In the genomic region with DNA sequence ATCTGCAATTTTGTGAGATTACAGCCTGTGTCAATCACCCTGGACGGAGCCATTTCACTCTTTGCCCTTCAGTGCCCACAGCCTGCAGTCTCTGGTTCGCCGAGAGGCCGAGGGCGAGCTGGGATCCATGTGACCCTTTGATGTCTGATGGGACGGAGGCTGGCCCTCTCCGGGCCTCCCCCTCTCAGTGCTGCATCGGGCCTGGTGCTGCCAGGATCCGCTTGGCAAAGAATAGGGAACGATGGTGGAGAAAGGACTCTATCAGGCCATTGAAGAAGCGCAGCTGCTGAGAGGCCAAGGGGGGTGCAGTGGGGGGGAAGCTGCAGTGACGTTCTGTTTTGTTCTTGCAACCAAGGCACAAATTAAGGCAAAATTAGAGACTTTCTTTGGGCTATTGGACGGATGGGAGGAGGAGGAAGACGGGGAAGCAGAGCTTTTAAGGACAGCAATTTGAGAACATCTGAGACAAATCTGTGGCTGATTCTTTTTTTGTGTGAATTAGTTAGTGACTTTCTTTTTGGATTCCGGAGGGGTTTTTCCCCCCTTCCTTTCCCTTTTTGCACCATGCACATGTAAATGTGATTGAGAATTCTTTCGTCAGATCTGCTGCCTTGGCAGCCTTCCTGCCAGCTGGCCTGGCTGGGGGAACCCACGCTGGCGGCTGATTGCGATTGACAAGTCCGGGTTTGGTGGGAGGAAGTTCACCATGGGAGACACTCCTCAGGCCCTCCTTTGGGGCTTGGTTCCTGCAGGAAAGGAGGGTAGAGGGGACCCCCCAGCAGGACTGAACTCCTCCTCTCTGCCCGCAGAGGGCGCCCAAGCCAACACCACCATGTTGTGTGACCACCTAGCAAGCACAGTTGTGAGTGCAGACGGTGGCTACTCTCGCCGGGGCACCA, we compare ENCODE assay signal across 12 cellular contexts.
DNase-seq lines count a peak whose midpoint lies in the region; TF ChIP-seq lines count a peak whose summit lies in the region.
"Had no signal": no experiment of that assay in that cellular context is flagged by ENCODE, and none has a peak within 500 bp of the region (broad histone marks: within the 10 kb centered on the region; RNA-seq: fewer than 3 reads in every experiment).

No MANE protein-coding gene starts in this region.

- peak overlapping the region; percentile 14 for H3K27ac ChIP-seq in endodermal cell (ENCODE audit: low read depth, low read length)
- no peak overlapping the region for H3K27ac ChIP-seq in uterus
- H3K27ac ChIP-seq: upper lobe of right lung had no signal

- H3K4me3 Mint-ChIP-seq in endodermal cell, result no peak overlapping the region
- H3K4me3 Mint-ChIP-seq in progenitor cell of endocrine pancreas (ENCODE audit: low read depth), result no peak overlapping the region

- H3K36me3 Mint-ChIP-seq in endodermal cell (ENCODE audit: low read depth) (no peaks in the 10 kb centered on the region), progenitor cell of endocrine pancreas (ENCODE audit: insufficient read depth) (no peaks in the 10 kb centered on the region)

- peaks cover 4% of the 10 kb centered on the region for H3K4me1 Mint-ChIP-seq in endodermal cell
- no peaks in the 10 kb centered on the region for H3K4me1 Mint-ChIP-seq in progenitor cell of endocrine pancreas (ENCODE audit: low read depth)

- H3K27me3 ChIP-seq in endodermal cell (ENCODE audit: control insufficient read depth, insufficient read depth, low read length, poor library complexity, severe bottlenecking) (no peaks in the 10 kb centered on the region), uterus (no peaks in the 10 kb centered on the region)

- DNase-seq in NCI-H748 (lab: John Stamatoyannopoulos, UW; ENCODE audit: unreplicated experiment) (peak; percentile 21), NCI-H748 treated with DMSO at 0.1 percent for 48 hours (lab: John Stamatoyannopoulos, UW) (no peak), LNCaP clone FGC (ENCODE audit: low read depth) (no peak), endodermal cell (peak; percentile 91), progenitor cell of endocrine pancreas (ENCODE audit: low spot score, unreplicated experiment) (no peak), NCI-H446 treated with DMSO at 0.1 percent for 48 hours (lab: John Stamatoyannopoulos, UW) (no peak), uterus (no peak)
- DNase-seq in stimulated activated naive CD4-positive, alpha-beta T cell treated with Interleukin-2 at 50 U/mL for 16 hours (lab: John Stamatoyannopoulos, UW), result no peak
- DNase-seq: activated CD4-positive, CD25-positive, alpha-beta regulatory T cell; stimulated activated CD4-positive, alpha-beta T cell treated with anti-CD3 and anti-CD28 coated beads, Interleukin-2, amount 100 ng/mL, for 48 hours; upper lobe of right lung had no signal

- H3K27ac Mint-ChIP-seq in endodermal cell (no peak overlapping the region), progenitor cell of endocrine pancreas (no peak overlapping the region)
- H3K27ac Mint-ChIP-seq: activated naive CD4-positive, alpha-beta T cell treated with anti-CD3 and anti-CD28 coated beads, Interleukin-2, amount 50 U/mL, for 72 hours had no signal

- H3K36me3 ChIP-seq in endodermal cell (ENCODE audit: control insufficient read depth, insufficient read depth, low read length) (no peaks in the 10 kb centered on the region), uterus (no peaks in the 10 kb centered on the region)
- H3K36me3 ChIP-seq: upper lobe of right lung had no signal

- no peaks in the 10 kb centered on the region for H3K27me3 Mint-ChIP-seq in endodermal cell (ENCODE audit: insufficient read depth)
- H3K27me3 Mint-ChIP-seq in progenitor cell of endocrine pancreas, result peaks cover 45% of the 10 kb centered on the region

- WGBS in endodermal cell (ENCODE audit: insufficient coverage in 1 of 2, insufficient read length in 1 of 2), 2 experiments, result 71 to 74% methylated on average over 15 to 25 of the region's 25 CpGs

- H3K9ac ChIP-seq in endodermal cell (ENCODE audit: extremely low read depth, low read length, poor library complexity, severe bottlenecking), result no peak overlapping the region

- intact Hi-C loops in uterus (cut with DNase I; ENCODE audit: low total_unique reads), result no loop called here

- TF ChIP-seq CTCF in LNCaP clone FGC (IDR thresholded peaks at IDR 0.05; ENCODE audit: control insufficient read depth, extremely low read depth, insufficient read depth), result peak; percentile 30
- TF ChIP-seq CTCF in endodermal cell (conservative IDR thresholded peaks at IDR 0.05), result peak; percentile 88
- peak; percentile 42 for TF ChIP-seq CTCF in progenitor cell of endocrine pancreas (IDR thresholded peaks at IDR 0.05; ENCODE audit: unreplicated experiment)
- no peak for TF ChIP-seq CTCF in uterus (IDR thresholded peaks at IDR 0.05)

- no peak overlapping the region for H3K4me3 ChIP-seq in LNCaP clone FGC (ENCODE audit: low read depth, low read length)
- no peak overlapping the region for H3K4me3 ChIP-seq in endodermal cell (ENCODE audit: low read length)
- H3K4me3 ChIP-seq in uterus, result no peak overlapping the region
- H3K4me3 ChIP-seq: upper lobe of right lung had no signal

- no peak for TF ChIP-seq POLR2A in uterus (IDR thresholded peaks at IDR 0.05)

- no peaks in the 10 kb centered on the region for H3K9me3 Mint-ChIP-seq in endodermal cell
- H3K9me3 Mint-ChIP-seq in progenitor cell of endocrine pancreas (ENCODE audit: low read depth), result no peaks in the 10 kb centered on the region

- peaks cover 7% of the 10 kb centered on the region for H3K9me3 ChIP-seq in endodermal cell (ENCODE audit: control insufficient read depth, low read length)
- no peaks in the 10 kb centered on the region for H3K9me3 ChIP-seq in uterus
- H3K9me3 ChIP-seq: upper lobe of right lung had no signal

- no peaks in the 10 kb centered on the region for H3K4me1 ChIP-seq in endodermal cell (ENCODE audit: control insufficient read depth, insufficient read depth, low read length)
- H3K4me1 ChIP-seq in uterus, result no peaks in the 10 kb centered on the region
- H3K4me1 ChIP-seq: upper lobe of right lung had no signal

Comparison
In these comparisons a context has a peak if more than half of its experiments do, and no peak if none do; other contexts are left out.
1. DNase-seq: peak in NCI-H748 (single experiment) and endodermal cell (single experiment); none in NCI-H748 treated with DMSO at 0.1 percent for 48 hours (single experiment), LNCaP clone FGC (single experiment), progenitor cell of endocrine pancreas (single experiment), stimulated activated naive CD4-positive, alpha-beta T cell treated with Interleukin-2 at 50 U/mL for 16 hours (single experiment), NCI-H446 treated with DMSO at 0.1 percent for 48 hours (single experiment) and uterus (0 of 2).
2. CTCF ChIP-seq: peak in LNCaP clone FGC (single experiment), endodermal cell (single experiment) and progenitor cell of endocrine pancreas (single experiment); none in uterus (0 of 4).